Comparison of ENCODE assay signal across 10 cellular contexts in the genomic region with DNA sequence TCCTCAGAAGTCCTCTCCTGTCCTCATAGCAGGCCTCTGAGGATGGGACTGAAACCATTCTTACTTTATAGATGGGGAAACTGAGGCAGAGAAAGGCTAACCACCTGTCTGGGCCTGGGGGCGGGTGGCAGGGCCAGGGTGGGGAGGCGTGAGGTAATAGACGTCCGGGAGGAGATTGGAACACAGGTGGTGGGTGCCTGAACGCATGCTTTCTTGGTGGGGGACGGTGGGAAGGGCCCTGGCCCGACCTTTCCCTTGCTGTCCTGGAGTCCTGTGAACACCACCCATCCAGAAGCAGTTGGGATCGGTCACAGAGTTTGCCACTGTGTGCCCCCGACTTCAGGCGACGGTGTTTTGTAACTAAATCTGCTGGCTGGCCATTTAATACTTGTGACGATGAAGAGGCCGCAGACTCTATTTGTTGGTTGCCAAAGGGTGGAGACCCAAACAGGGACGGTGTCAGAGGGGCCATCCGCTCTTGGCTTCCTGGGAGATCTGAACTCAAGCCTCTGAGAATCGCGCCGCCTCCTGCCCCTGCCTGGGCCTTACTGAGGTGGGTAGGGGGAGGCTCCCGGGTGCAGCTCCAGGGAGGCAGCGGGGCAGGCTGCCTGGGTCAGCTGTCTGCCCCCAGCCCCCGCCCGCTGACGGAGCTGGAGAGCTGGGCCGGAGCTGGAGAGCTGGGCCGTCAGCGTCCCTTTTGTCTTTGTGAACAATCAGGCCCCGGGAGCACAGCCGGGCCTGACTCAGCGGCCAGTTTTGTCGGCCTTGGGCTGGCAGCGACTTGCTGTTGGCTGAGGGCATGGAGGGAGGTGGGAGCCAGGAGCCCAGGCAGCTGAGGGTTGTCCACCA. TPM values are rescaled to one million over a fixed set of nuclear protein-coding genes. Genes with fewer than 3 reads are reported as not detected.
DNase-seq lines count a peak whose midpoint lies in the region; FAIRE-seq and TF ChIP-seq lines count a peak whose summit lies in the region.
"Had no signal": no experiment of that assay in that cellular context is flagged by ENCODE, and none has a peak within 500 bp of the region (broad histone marks: within the 10 kb centered on the region; RNA-seq: fewer than 3 reads in every experiment).

No MANE protein-coding gene starts in this region.

- H3F3A ChIP-seq in OCI-LY1 (ENCODE audit: insufficient read depth, low read length) = peaks cover 12% of the 10 kb centered on the region; the same call in 1 of the 2 replicates

- H4K20me1 ChIP-seq in OCI-LY1 (ENCODE audit: insufficient read depth, low read length) = no peaks in the 10 kb centered on the region

- H3K4me3 ChIP-seq in AG04450 (ENCODE audit: low read depth, low read length) (no peak overlapping the region; the same call in 1 of the 2 replicates), OCI-LY1 (ENCODE audit: low read depth, low read length, poor library complexity, severe bottlenecking) (peak overlapping the region; percentile 74), epithelial cell of esophagus (ENCODE audit: low read length) (no peak overlapping the region), muscle layer of colon (ENCODE audit: low read depth in 1 of 2, low read length in 2 of 2) (peak overlapping the region; percentile 33 to 85)

- POLR2A ChIA-PET in AG04450 (lab: Yijun Ruan, JAX) = no interaction called here

- peaks cover 79% of the 10 kb centered on the region for H3K36me3 ChIP-seq in OCI-LY1 (ENCODE audit: insufficient read depth, low read length)
- peaks cover 45% of the 10 kb centered on the region for H3K36me3 ChIP-seq in muscle layer of colon (ENCODE audit: insufficient read depth, low read length)

- TF ChIP-seq CTCF in AG04450 (IDR thresholded peaks at IDR 0.05; ENCODE audit: low read depth, low read length) (no peak), OCI-LY1 (IDR thresholded peaks at IDR 0.05; ENCODE audit: low read length) (no peak), epithelial cell of esophagus (IDR thresholded peaks at IDR 0.05; ENCODE audit: insufficient read depth, low read depth, low read length, missing control alignments) (no peak)

- peaks cover 37% of the 10 kb centered on the region for H3K79me2 ChIP-seq in OCI-LY1 (ENCODE audit: insufficient read depth, low read length)

- CTCF ChIA-PET in AG04450 (lab: Charles Lee) = interaction anchor here (1.1 kb wide), 1 partner anchor 14 kb away, joined by 5 read pairs; no protein-coding TSS in a partner anchor

- DNase-seq in AG04450 (ENCODE audit: low read depth, low spot score) (peak; percentile 8), epithelial cell of esophagus (ENCODE audit: low read depth) (peak; percentile 74), erythroblast (lab: John Stamatoyannopoulos, UW) (no peak), Kasumi-1 (lab: John Stamatoyannopoulos, UW) (no peak), RCC 7860 (ENCODE audit: low spot score) (no peak)
- DNase-seq in NK-92 treated with Interleukin-12 subunit alpha and Interleukin-12 subunit beta, amount 100 ng/mL, for 24 hours (lab: John Stamatoyannopoulos, UW) = no peak
- DNase-seq: foreskin melanocyte, NCI-H2227 treated with DMSO at 0.1 percent for 48 hours had no signal

- H3K4me2 ChIP-seq in OCI-LY1 (ENCODE audit: low read length) = peak overlapping the region; percentile 95

- no peaks in the 10 kb centered on the region for H3K27me3 ChIP-seq in AG04450 (ENCODE audit: control insufficient read depth, insufficient read depth, low read length)
- no peaks in the 10 kb centered on the region for H3K27me3 ChIP-seq in OCI-LY1 (ENCODE audit: insufficient read depth, low read length)
- H3K27me3 ChIP-seq in muscle layer of colon (ENCODE audit: control insufficient read depth in 1 of 2, insufficient read depth in 2 of 2, low read length in 2 of 2) = no peaks in the 10 kb centered on the region

- H3K9me2 ChIP-seq in OCI-LY1 (ENCODE audit: low read depth, low read length) = no peaks in the 10 kb centered on the region

- H2AFZ ChIP-seq in OCI-LY1 (ENCODE audit: low read length) = no peak overlapping the region

- peak overlapping the region; percentile 61 for H3K27ac ChIP-seq in AG04450 (ENCODE audit: low read depth, low read length)
- H3K27ac ChIP-seq in OCI-LY1 (ENCODE audit: low read depth, low read length, poor library complexity, severe bottlenecking) = peak overlapping the region; percentile 97
- H3K27ac ChIP-seq in muscle layer of colon (ENCODE audit: low read depth, low read length) = peak overlapping the region; percentile 94

- no peak for TF ChIP-seq POLR2A in erythroblast (IDR thresholded peaks at IDR 0.05; ENCODE audit: low read length)

- FAIRE-seq in RCC 7860 (lab: Jason Lieb, UNC) = no peak

- H3K9ac ChIP-seq in OCI-LY1 (ENCODE audit: low read length) (peak overlapping the region; percentile 84), muscle layer of colon (ENCODE audit: low read length) (peak overlapping the region; percentile 98)

- H3K4me1 ChIP-seq in OCI-LY1 (ENCODE audit: insufficient read depth, low read length, severe bottlenecking) (peaks cover 83% of the 10 kb centered on the region), muscle layer of colon (ENCODE audit: insufficient read depth, low read length) (peaks cover 83% of the 10 kb centered on the region)

- H3K9me3 ChIP-seq in AG04450 (ENCODE audit: control insufficient read depth, insufficient read depth, low read length) = peaks cover 4% of the 10 kb centered on the region; the same call in 1 of the 2 replicates
- H3K9me3 ChIP-seq in OCI-LY1 (ENCODE audit: low read length) = no peaks in the 10 kb centered on the region
- no peaks in the 10 kb centered on the region for H3K9me3 ChIP-seq in muscle layer of colon (ENCODE audit: low read length)

RNA-seq across cellular contexts. Expression of gene RBM38, which starts 4.1 kb away (rescaled TPM):
- polyA plus RNA-seq in AG04450 (2011; rRNA removed) = 5.2 and 8.2 TPM in 2 replicates
- 3.8 and 4.0 TPM in 2 replicates for polyA minus RNA-seq in AG04450 (2011; rRNA and poly(A)+ RNA removed)

RNA-seq across cellular contexts. Expression of gene RAE1, which starts 44.3 kb away (rescaled TPM):
- polyA plus RNA-seq in AG04450 (2011; rRNA removed) = 43.2 and 45.8 TPM in 2 replicates
- polyA minus RNA-seq in AG04450 (2011; rRNA and poly(A)+ RNA removed) = 36.4 and 45.7 TPM in 2 replicates

Comparison
In these comparisons a context has a peak if more than half of its experiments do, and no peak if none do; other contexts are left out.
1. DNase-seq: peak in AG04450 (single experiment) and epithelial cell of esophagus (single experiment); none in erythroblast (0 of 2), Kasumi-1 (0 of 2), RCC 7860 (single experiment) and NK-92 treated with Interleukin-12 subunit alpha and Interleukin-12 subunit beta, amount 100 ng/mL, for 24 hours (single experiment).
2. H3K4me3 ChIP-seq: peak in OCI-LY1 (single experiment) and muscle layer of colon (2 of 2); none in AG04450 (single experiment) and epithelial cell of esophagus (single experiment).
3. Peak in every context shown above with its lines, with median percentiles within 50 percentile points of each other: H3K27ac ChIP-seq.